24 cellular contexts compared by ENCODE assay signal in genomic region chr13:112795277-112795676, GRCh38.
"Had no signal": no experiment of that assay in that cellular context is flagged by ENCODE, and none has a peak within 500 bp of the region (broad histone marks: within the 10 kb centered on the region; RNA-seq: fewer than 3 reads in every experiment).

No MANE protein-coding gene starts in this region.

- H3K27me3 ChIP-seq: Peyer's patch, SJCRH30 had no signal

- DNase-seq: Kasumi-1; MM.1S; NCI-H1092 treated with DMSO at 0.1 percent for 48 hours; NCI-H1436; NCI-H187; NCI-H2029; NCI-H2081 treated with DMSO at 0.1 percent for 48 hours; NCI-H2171; NCI-H226; NCI-H446; NCI-H510A; NCI-H524 treated with DMSO at 0.1 percent for 48 hours; NCI-H69; NCI-H774; NK-92 treated with Interleukin-12 subunit alpha and Interleukin-12 subunit beta, amount 100 ng/mL, for 24 hours; PC-9; Peyer's patch; SHP77 treated with DMSO at 0.1 percent for 48 hours; SJCRH30 had no signal

- H3K36me3 ChIP-seq: Peyer's patch, SJCRH30 had no signal

- H3K4me1 ChIP-seq: Peyer's patch, SJCRH30 had no signal

- H3K4me2 ChIP-seq: KMS-11, PC-9 had no signal

- H3K4me3 ChIP-seq: K562, PC-9, Peyer's patch, SJCRH30 had no signal

- H3K27ac ChIP-seq: HL-60, KMS-11, PC-9, Peyer's patch, SJCRH30 had no signal

- ATAC-seq: K562, Right ventricle myocardium inferior had no signal

- H3K9me3 ChIP-seq: Peyer's patch, SJCRH30 had no signal

- H3K27me3 Mint-ChIP-seq: IgD-negative memory B cell had no signal

- H3K27ac Mint-ChIP-seq: IgD-negative memory B cell had no signal

- H3K9ac ChIP-seq: KMS-11 had no signal

- H3K4me3 Mint-ChIP-seq: IgD-negative memory B cell had no signal

- H2AFZ ChIP-seq: PC-9 had no signal
